ENCODE assay signal across 18 cellular contexts in genomic region chr11:73159981-73160777, GRCh38. TPM values are rescaled to one million over a fixed set of nuclear protein-coding genes. Genes with fewer than 3 reads are reported as not detected.
DNase-seq lines count a peak whose midpoint lies in the region; ATAC-seq and TF ChIP-seq lines count a peak whose summit lies in the region.
"Had no signal": no experiment of that assay in that cellular context is flagged by ENCODE, and none has a peak within 500 bp of the region (broad histone marks: within the 10 kb centered on the region; RNA-seq: fewer than 3 reads in every experiment).

No MANE protein-coding gene starts in this region.

- H3K23ac ChIP-seq in mesendoderm (ENCODE audit: low read length), result peak overlapping the region; percentile 20

- H3K4me1 ChIP-seq in left ventricle myocardium inferior, result peaks cover 72% of the 10 kb centered on the region
- H3K4me1 ChIP-seq in ascending aorta, result peaks cover 16 to 35% of the 10 kb centered on the region in 2 donors
- no peaks in the 10 kb centered on the region for H3K4me1 ChIP-seq in mesendoderm (ENCODE audit: control insufficient read depth, low read depth, low read length)
- H3K4me1 ChIP-seq in upper lobe of right lung, result peaks cover 31% of the 10 kb centered on the region

- no peak overlapping the region for H2BK120ac ChIP-seq in mesendoderm (ENCODE audit: low read depth, low read length)

- H3K36me3 ChIP-seq in left ventricle myocardium inferior, result no peaks in the 10 kb centered on the region
- H3K36me3 ChIP-seq in ascending aorta, result no peaks in the 10 kb centered on the region
- H3K36me3 ChIP-seq in mesendoderm (ENCODE audit: control insufficient read depth, insufficient read depth, low read length), result no peaks in the 10 kb centered on the region
- H3K36me3 ChIP-seq in upper lobe of right lung, result no peaks in the 10 kb centered on the region
- H3K36me3 ChIP-seq: MG63, tibial nerve had no signal

- H3K27me3 Mint-ChIP-seq in activated CD4-positive, alpha-beta T cell treated with anti-CD3 and anti-CD28 coated beads for 36 hours, result no peaks in the 10 kb centered on the region

- H3K4me3 ChIP-seq in left ventricle myocardium inferior (no peak overlapping the region), ascending aorta (no peak overlapping the region), mesendoderm (ENCODE audit: low read length) (no peak overlapping the region), upper lobe of right lung (no peak overlapping the region)
- H3K4me3 ChIP-seq: MG63, skin epidermis, tibial nerve had no signal

- no peak overlapping the region for H3K56ac ChIP-seq in mesendoderm (ENCODE audit: low read length)

- no peak overlapping the region for H4K8ac ChIP-seq in mesendoderm (ENCODE audit: low read depth, low read length)

- TF ChIP-seq CTCF in left ventricle myocardium inferior (IDR thresholded peaks at IDR 0.05; ENCODE audit: borderline replicate concordance) (no peak), ascending aorta (IDR thresholded peaks at IDR 0.05) (no peak), upper lobe of right lung (IDR thresholded peaks at IDR 0.05) (no peak)

- peaks cover 11% of the 10 kb centered on the region for H3K4me1 Mint-ChIP-seq in activated CD4-positive, alpha-beta T cell treated with anti-CD3 and anti-CD28 coated beads for 36 hours

- H3K27me3 ChIP-seq in left ventricle myocardium inferior (ENCODE audit: low read depth), result no peaks in the 10 kb centered on the region
- no peaks in the 10 kb centered on the region for H3K27me3 ChIP-seq in ascending aorta
- no peaks in the 10 kb centered on the region for H3K27me3 ChIP-seq in mesendoderm (ENCODE audit: insufficient read depth, low read length, poor library complexity)
- no peaks in the 10 kb centered on the region for H3K27me3 ChIP-seq in upper lobe of right lung
- H3K27me3 ChIP-seq: MG63, tibial nerve had no signal

- WGBS in mesendoderm (ENCODE audit: extremely low coverage, insufficient coverage, low lambda C conversion rate), result no CpG with 5 or more reads among the region's 11 CpGs

- in situ Hi-C loops in G401 (cut with HindIII; ENCODE audit: low sequenced_read_pairs), result no loop called here

- DNase-seq in left ventricle myocardium inferior (no peak), Right ventricle myocardium inferior (ENCODE audit: missing footprints) (no peak), ascending aorta (ENCODE audit: low spot score in 2 of 2) (no peak), mesendoderm (no peak), upper lobe of right lung (no peak), G401 (ENCODE audit: low spot score) (no peak)
- no peak for DNase-seq in activated CD4-positive, alpha-beta T cell treated with anti-CD3 and anti-CD28 coated beads for 36 hours
- DNase-seq in stimulated activated naive CD4-positive, alpha-beta T cell (lab: John Stamatoyannopoulos, UW), result no peak
- DNase-seq: activated T-cell treated with anti-CD3 and anti-CD28 coated beads, Interleukin-2, amount 50 U/mL, for 1 hour; EL; MG63; NCI-H1436 treated with DMSO at 0.1 percent for 48 hours; stimulated activated CD8-positive, alpha-beta memory T cell treated with anti-CD3 and anti-CD28 coated beads, Interleukin-4, amount 100 ng/mL, for 48 hours had no signal

- no peak overlapping the region for H2BK5ac ChIP-seq in mesendoderm (ENCODE audit: low read length)

- no peaks in the 10 kb centered on the region for H3K79me2 ChIP-seq in mesendoderm (ENCODE audit: control insufficient read depth, insufficient read depth, low read length)
- H3K79me2 ChIP-seq: parathyroid adenoma had no signal

- H3K9me3 Mint-ChIP-seq in activated CD4-positive, alpha-beta T cell treated with anti-CD3 and anti-CD28 coated beads for 36 hours (ENCODE audit: low read depth), result no peaks in the 10 kb centered on the region
- H3K9me3 Mint-ChIP-seq: activated naive CD4-positive, alpha-beta T cell treated with anti-CD3 and anti-CD28 coated beads, Interleukin-2, amount 50 U/mL, for 72 hours had no signal

- H3K36me3 Mint-ChIP-seq in activated CD4-positive, alpha-beta T cell treated with anti-CD3 and anti-CD28 coated beads for 36 hours (ENCODE audit: low read depth), result no peaks in the 10 kb centered on the region
- H3K36me3 Mint-ChIP-seq: activated naive CD4-positive, alpha-beta T cell treated with anti-CD3 and anti-CD28 coated beads, Interleukin-2, amount 50 U/mL, for 72 hours; brain had no signal

- no peak overlapping the region for H3K9ac ChIP-seq in mesendoderm (ENCODE audit: low read length)
- H3K9ac ChIP-seq: parathyroid adenoma had no signal

- POLR2A ChIA-PET in activated CD4-positive, alpha-beta T cell treated with anti-CD3 and anti-CD28 coated beads for 36 hours (lab: Charles Lee), result no interaction called here

- H4K5ac ChIP-seq in mesendoderm (ENCODE audit: low read length), result no peak overlapping the region

- H3K27ac ChIP-seq in left ventricle myocardium inferior (replicated peaks) (peak overlapping the region; percentile 90), ascending aorta (peak overlapping the region; percentile 82 to 87), mesendoderm (ENCODE audit: low read depth, low read length) (no peak overlapping the region), upper lobe of right lung (peak overlapping the region; percentile 72)
- H3K27ac ChIP-seq: parathyroid adenoma had no signal

- no peaks in the 10 kb centered on the region for H3K9me3 ChIP-seq in left ventricle myocardium inferior (replicated peaks)
- H3K9me3 ChIP-seq in ascending aorta, result no peaks in the 10 kb centered on the region
- H3K9me3 ChIP-seq in upper lobe of right lung, result no peaks in the 10 kb centered on the region
- H3K9me3 ChIP-seq: MG63, tibial nerve had no signal

- H3K4me2 ChIP-seq in mesendoderm (ENCODE audit: low read length), result no peak overlapping the region

- no peak overlapping the region for H2AK5ac ChIP-seq in mesendoderm (ENCODE audit: low read length)

- H3K79me1 ChIP-seq in mesendoderm (ENCODE audit: low read length), result no peaks in the 10 kb centered on the region

- CTCF ChIA-PET in activated CD4-positive, alpha-beta T cell treated with anti-CD3 and anti-CD28 coated beads for 36 hours (lab: Charles Lee), result interaction anchor here (0.6 to 1.7 kb wide), 2 partner anchors 26 to 83 kb away, joined by 3 to 4 read pairs; no protein-coding TSS in a partner anchor

- H3K27ac Mint-ChIP-seq in activated CD4-positive, alpha-beta T cell treated with anti-CD3 and anti-CD28 coated beads for 36 hours, result no peak overlapping the region
- H3K27ac Mint-ChIP-seq: activated naive CD4-positive, alpha-beta T cell treated with anti-CD3 and anti-CD28 coated beads, Interleukin-2, amount 50 U/mL, for 72 hours; brain had no signal

- no peak overlapping the region for H2BK15ac ChIP-seq in mesendoderm (replicated peaks; ENCODE audit: low read depth)

- intact Hi-C loops in left ventricle myocardium inferior (cut with micrococcal nuclease) (no loop called here), Right ventricle myocardium inferior (cut with DNase I) (no loop called here), ascending aorta (cut with DNase I) (no loop called here), upper lobe of right lung (cut with DNase I) (no loop called here)
- intact Hi-C loops in activated CD4-positive, alpha-beta T cell treated with anti-CD3 and anti-CD28 coated beads for 36 hours (cut with DNase I, micrococcal nuclease), result no loop called here

- no peak overlapping the region for H3K18ac ChIP-seq in mesendoderm (ENCODE audit: low read length)

- ATAC-seq in Right ventricle myocardium inferior, result no peak
- no peak for ATAC-seq in upper lobe of right lung
- ATAC-seq in activated CD4-positive, alpha-beta T cell treated with anti-CD3 and anti-CD28 coated beads for 36 hours, result no peak
- ATAC-seq: activated naive CD4-positive, alpha-beta T cell treated with anti-CD3 and anti-CD28 coated beads, Interleukin-2, amount 50 U/mL, for 72 hours had no signal

- H3K4me3 Mint-ChIP-seq in activated CD4-positive, alpha-beta T cell treated with anti-CD3 and anti-CD28 coated beads for 36 hours, result no peak overlapping the region
- H3K4me3 Mint-ChIP-seq: brain had no signal

- no peak overlapping the region for H3K4ac ChIP-seq in mesendoderm (ENCODE audit: low read depth, low read length)

RNA-seq across cellular contexts. Expression of gene FCHSD2, which starts 18.1 kb away (rescaled TPM):
- total RNA-seq in left ventricle myocardium inferior (43.4 TPM), Right ventricle myocardium inferior (36.6 TPM), ascending aorta (16.3 TPM), upper lobe of right lung (71.2 TPM)
- polyA plus RNA-seq in mesendoderm (2013, experiment 1 of 2), result 4.9 TPM
- 5.1 TPM for polyA plus RNA-seq in mesendoderm (2013, experiment 2 of 2)
- total RNA-seq in activated CD4-positive, alpha-beta T cell treated with anti-CD3 and anti-CD28 coated beads for 36 hours, result 10 to 100 TPM; 24.1 to 24.7 TPM
- 4.1 and 11.0 TPM in 2 replicates for total RNA-seq in G401 (2014; rRNA removed; shearing (Covaris generic))

RNA-seq across cellular contexts. Expression of gene P2RY2, which starts 57.9 kb away (rescaled TPM):
- total RNA-seq in left ventricle myocardium inferior (19.8 TPM), Right ventricle myocardium inferior (20.0 TPM), ascending aorta (18.3 TPM), upper lobe of right lung (7.4 TPM)
- 0.69 TPM for polyA plus RNA-seq in mesendoderm (2013, experiment 1 of 2)
- polyA plus RNA-seq in mesendoderm (2013, experiment 2 of 2), result 0.78 TPM
- not detected for total RNA-seq in activated CD4-positive, alpha-beta T cell treated with anti-CD3 and anti-CD28 coated beads for 36 hours
- total RNA-seq in G401 (2014; rRNA removed; shearing (Covaris generic)), result not detected in 2 replicates
- total RNA-seq: activated naive CD4-positive, alpha-beta T cell treated with anti-CD3 and anti-CD28 coated beads, Interleukin-2, amount 50 U/mL, for 72 hours had no signal
